10 cellular contexts compared by ENCODE assay signal in genomic region chr2:108215794-108216211, GRCh38. TPM values are rescaled to one million over a fixed set of nuclear protein-coding genes. Genes with fewer than 3 reads are reported as not detected.
A peak's percentile ranks its signal among the peaks of the same experiment; 100 is the strongest.
DNase-seq lines count a peak whose midpoint lies in the region; ATAC-seq and TF ChIP-seq lines count a peak whose summit lies in the region.
"Had no signal": no experiment of that assay in that cellular context is flagged by ENCODE, and none has a peak within 500 bp of the region (broad histone marks: within the 10 kb centered on the region; RNA-seq: fewer than 3 reads in every experiment).

No MANE protein-coding gene starts in this region.

- no peak overlapping the region for H3K27ac Mint-ChIP-seq in WTC11
- H3K27ac Mint-ChIP-seq: naive B cell had no signal

- peaks cover 14% of the 10 kb centered on the region for H3K36me3 Mint-ChIP-seq in WTC11
- H3K36me3 Mint-ChIP-seq: naive B cell had no signal

- DNase-seq in GM12864 (ENCODE audit: low read depth), result no peak
- DNase-seq in MG63, result peak; percentile 48
- no peak for DNase-seq in WTC11 (ENCODE audit: low spot score)
- DNase-seq in left lobe of liver (ENCODE audit: low spot score), result peak; percentile 57
- no peak for DNase-seq in activated CD8-positive, alpha-beta memory T cell treated with anti-CD3 and anti-CD28 coated beads, Interleukin-2, amount 50 U/mL, for 48 hours
- no peak for DNase-seq in superior temporal gyrus (ENCODE audit: extremely low spot score)
- no peak for DNase-seq in BE2C
- DNase-seq: naive B cell had no signal

- ATAC-seq in WTC11 (peak; percentile 84), left lobe of liver (peak; percentile 99), GM18498 (IDR thresholded peaks at IDR 0.05; ENCODE audit: unreplicated experiment) (no peak)

- POLR2A ChIA-PET in WTC11 (lab: Charles Lee), result no interaction called here

- no peaks in the 10 kb centered on the region for H3K4me1 Mint-ChIP-seq in WTC11

- H3K27me3 ChIP-seq in MG63, result no peaks in the 10 kb centered on the region
- no peaks in the 10 kb centered on the region for H3K27me3 ChIP-seq in BE2C

- H3K9me3 ChIP-seq in MG63 (no peaks in the 10 kb centered on the region), BE2C (no peaks in the 10 kb centered on the region)

- H3K4me3 Mint-ChIP-seq in WTC11, result no peak overlapping the region
- H3K4me3 Mint-ChIP-seq: naive B cell had no signal

- CTCF ChIA-PET in WTC11 (lab: Charles Lee), result interaction anchor here (0.6 to 1.0 kb wide), 5 partner anchors 111 to 503 kb away, joined by 3 to 6 read pairs (median 3); no protein-coding TSS in a partner anchor

- no peaks in the 10 kb centered on the region for H3K4me1 ChIP-seq in BE2C

- TF ChIP-seq CTCF in GM12864 (IDR thresholded peaks at IDR 0.05; ENCODE audit: low read depth, low read length, missing control alignments), result peak; percentile 27
- TF ChIP-seq CTCF in WTC11 (IDR thresholded peaks at IDR 0.05), result no peak
- no peak for TF ChIP-seq CTCF in BE2C (IDR thresholded peaks at IDR 0.05; ENCODE audit: low read depth, low read length)

- H3K4me3 ChIP-seq in GM12864 (ENCODE audit: low read depth, low read length), result no peak overlapping the region
- no peak overlapping the region for H3K4me3 ChIP-seq in MG63
- no peak overlapping the region for H3K4me3 ChIP-seq in BE2C (ENCODE audit: low read depth, low read length)

- H3K9me3 Mint-ChIP-seq in WTC11, result peaks cover 31% of the 10 kb centered on the region

- no peaks in the 10 kb centered on the region for H3K36me3 ChIP-seq in MG63
- no peaks in the 10 kb centered on the region for H3K36me3 ChIP-seq in BE2C

- no peaks in the 10 kb centered on the region for H3K27me3 Mint-ChIP-seq in WTC11 (ENCODE audit: low read depth)
- H3K27me3 Mint-ChIP-seq: naive B cell had no signal

TF ChIP-seq in WTC11, 78 proteins besides CTCF, POLR2A, EP300 and RAD21:
- TF ChIP-seq MLX (CRISPR knock-in tag; IDR thresholded peaks at IDR 0.05) (no peak), ZNF416 (CRISPR knock-in tag; IDR thresholded peaks at IDR 0.05) (no peak), PRDM15 (CRISPR knock-in tag; IDR thresholded peaks at IDR 0.05) (no peak), TP53 (CRISPR knock-in tag; IDR thresholded peaks at IDR 0.05) (no peak), FOXP1 (CRISPR knock-in tag; IDR thresholded peaks at IDR 0.05; ENCODE audit: borderline replicate concordance) (no peak)

RNA-seq across cellular contexts. Expression of gene SULT1C3, which starts 24.0 kb away (rescaled TPM):
- not detected in 2 replicates for total RNA-seq in MG63 (2014; rRNA removed; shearing (Covaris generic); ENCODE audit: low replicate concordance)
- not detected in 3 replicates for total RNA-seq in WTC11 (2021)
- total RNA-seq in left lobe of liver, result not detected
- polyA plus RNA-seq in BE2C (2012; ENCODE audit: insufficient read depth, insufficient read length, low read depth), result not detected
- total RNA-seq: T-helper 1 cell treated with Interleukin-12 subunit alpha and Interleukin-12 subunit beta and Interleukin-4 antibody, amounts not matched to agents 30 ng/mL and 1 ng/mL, for 36 hours had no signal

Comparison
In these comparisons a context has a peak if more than half of its experiments do, and no peak if none do; other contexts are left out.
1. DNase-seq: peak in MG63 (single experiment) and left lobe of liver (single experiment); none in GM12864 (single experiment), WTC11 (single experiment), activated CD8-positive, alpha-beta memory T cell treated with anti-CD3 and anti-CD28 coated beads, Interleukin-2, amount 50 U/mL, for 48 hours (single experiment), superior temporal gyrus (single experiment) and BE2C (single experiment).